Comparison of ENCODE assay signal across 18 cellular contexts in genomic region chr5:132601071-132601470, GRCh38. TPM values are rescaled to one million over a fixed set of nuclear protein-coding genes. Genes with fewer than 3 reads are reported as not detected.
"Had no signal": no experiment of that assay in that cellular context is flagged by ENCODE, and none has a peak within 500 bp of the region (broad histone marks: within the 10 kb centered on the region; RNA-seq: fewer than 3 reads in every experiment).

No MANE protein-coding gene starts in this region.

RNA-seq across cellular contexts. Expression of gene IL13, which starts 56.9 kb away (rescaled TPM):
- total RNA-seq: endodermal cell, esophagus squamous epithelium, fibroblast of villous mesenchyme, gastroesophageal sphincter, hepatocyte, left cardiac atrium, left ventricle myocardium superior, lung microvascular endothelial cell, mucosa of gallbladder, ovary, progenitor cell of endocrine pancreas, renal cortical epithelial cell had no signal
- polyA plus RNA-seq: hepatocyte, keratinocyte, ovary had no signal

RNA-seq across cellular contexts. Expression of gene IL5, which starts 57.7 kb away (rescaled TPM):
- total RNA-seq: activated naive CD4-positive, alpha-beta T cell treated with anti-CD3 and anti-CD28 coated beads, Interleukin-2, amount 50 U/mL, for 72 hours; endodermal cell; esophagus squamous epithelium; fibroblast of villous mesenchyme; gastroesophageal sphincter; hepatocyte; left cardiac atrium; left ventricle myocardium superior; lung microvascular endothelial cell; mucosa of gallbladder; ovary; progenitor cell of endocrine pancreas; renal cortical epithelial cell; right lobe of liver; subcutaneous adipose tissue; thoracic aorta had no signal
- polyA plus RNA-seq: hepatocyte, keratinocyte, ovary, small intestine had no signal
